In the genomic region with DNA sequence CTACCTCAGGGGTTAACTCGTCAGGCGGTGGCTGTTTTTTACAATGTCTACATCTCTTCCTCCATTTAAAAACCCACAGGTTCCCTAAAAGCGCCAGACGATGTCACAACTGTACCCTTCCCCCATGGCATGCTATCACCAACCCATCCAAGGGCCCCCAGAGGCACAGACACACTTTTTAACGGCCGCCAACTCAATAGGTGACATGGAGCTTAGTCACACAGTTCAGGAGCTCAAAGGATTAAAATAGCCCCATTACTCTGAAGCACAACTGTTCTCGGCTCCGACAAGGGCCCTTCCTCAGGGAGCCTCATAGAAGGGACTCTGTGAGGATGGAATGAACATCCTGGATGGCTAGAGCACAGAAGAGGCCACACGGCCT, we compare ENCODE assay signal across 11 cellular contexts. TPM values are rescaled to one million over a fixed set of nuclear protein-coding genes. Genes with fewer than 3 reads are reported as not detected.
A peak's percentile ranks its signal among the peaks of the same experiment; 100 is the strongest.
DNase-seq lines count a peak whose midpoint lies in the region; ATAC-seq and TF ChIP-seq lines count a peak whose summit lies in the region.
"Had no signal": no experiment of that assay in that cellular context is flagged by ENCODE, and none has a peak within 500 bp of the region (broad histone marks: within the 10 kb centered on the region; RNA-seq: fewer than 3 reads in every experiment).

No MANE protein-coding gene starts in this region.

- no peaks in the 10 kb centered on the region for H3K36me3 ChIP-seq in SJSA1
- H3K36me3 ChIP-seq in neutrophil = no peaks in the 10 kb centered on the region

- peaks cover 13% of the 10 kb centered on the region for H3K4me1 ChIP-seq in SJSA1 (replicated peaks)
- H3K4me1 ChIP-seq in neutrophil (ENCODE audit: control insufficient read depth in 1 of 2, insufficient read depth in 1 of 2, low read depth in 1 of 2, low read length in 1 of 2) = peaks cover 78 to 81% of the 10 kb centered on the region in 2 experiments
- H3K4me1 ChIP-seq: parathyroid adenoma had no signal

- ATAC-seq in HG03045 (IDR thresholded peaks at IDR 0.05; ENCODE audit: unreplicated experiment) = peak; percentile 59
- no peak for ATAC-seq in HG03280 (IDR thresholded peaks at IDR 0.05; ENCODE audit: unreplicated experiment)

- TF ChIP-seq CTCF in neutrophil (IDR thresholded peaks at IDR 0.05) = no peak

- H3K9me3 ChIP-seq in SJSA1 (replicated peaks) (no peaks in the 10 kb centered on the region), neutrophil (no peaks in the 10 kb centered on the region)

- H3K27ac ChIP-seq in SJSA1 (peak overlapping the region; percentile 9; the same call in 1 of the 2 replicates), neutrophil (peak overlapping the region; percentile 95)
- H3K27ac ChIP-seq: 22Rv1, parathyroid adenoma had no signal

- H3K27me3 ChIP-seq in SJSA1 (replicated peaks) = no peaks in the 10 kb centered on the region
- no peaks in the 10 kb centered on the region for H3K27me3 ChIP-seq in neutrophil

- peak; percentile 26 for DNase-seq in NCI-H82 (lab: John Stamatoyannopoulos, UW)
- no peak for DNase-seq in NCI-H82 treated with DMSO at 0.1 percent for 48 hours (lab: John Stamatoyannopoulos, UW; ENCODE audit: unreplicated experiment)
- DNase-seq in SJSA1 (ENCODE audit: low read depth in 1 of 2, low spot score in 2 of 2) = peak; percentile 51 to 55
- no peak for DNase-seq in H4 (ENCODE audit: low spot score)
- no peak for DNase-seq in activated CD8-positive, alpha-beta memory T cell treated with anti-CD3 and anti-CD28 coated beads, Interleukin-2, amount 50 U/mL, for 4 hours
- DNase-seq: NCI-H2227 treated with DMSO at 0.1 percent for 48 hours had no signal

- H3K4me3 ChIP-seq in SJSA1 (no peak overlapping the region), neutrophil (ENCODE audit: low read depth in 1 of 2, low read length in 1 of 2) (peak overlapping the region; percentile 53 to 60)

RNA-seq across cellular contexts. Expression of a gene that starts 12.4 kb away (rescaled TPM):
- 18.0 and 20.4 TPM in 2 replicates for total RNA-seq in SJSA1 (2014; rRNA removed; shearing (Covaris generic))
- 26.8 and 29.6 TPM in 2 replicates for total RNA-seq in H4 (2014; rRNA removed; shearing (Covaris generic))

Comparison
In these comparisons a context has a peak if more than half of its experiments do, and no peak if none do; other contexts are left out.
1. DNase-seq: peak in NCI-H82 (single experiment) and SJSA1 (2 of 2); none in NCI-H82 treated with DMSO at 0.1 percent for 48 hours (single experiment), H4 (single experiment) and activated CD8-positive, alpha-beta memory T cell treated with anti-CD3 and anti-CD28 coated beads, Interleukin-2, amount 50 U/mL, for 4 hours (single experiment).